ENCODE assay signal across 1 cellular context in the genomic region with DNA sequence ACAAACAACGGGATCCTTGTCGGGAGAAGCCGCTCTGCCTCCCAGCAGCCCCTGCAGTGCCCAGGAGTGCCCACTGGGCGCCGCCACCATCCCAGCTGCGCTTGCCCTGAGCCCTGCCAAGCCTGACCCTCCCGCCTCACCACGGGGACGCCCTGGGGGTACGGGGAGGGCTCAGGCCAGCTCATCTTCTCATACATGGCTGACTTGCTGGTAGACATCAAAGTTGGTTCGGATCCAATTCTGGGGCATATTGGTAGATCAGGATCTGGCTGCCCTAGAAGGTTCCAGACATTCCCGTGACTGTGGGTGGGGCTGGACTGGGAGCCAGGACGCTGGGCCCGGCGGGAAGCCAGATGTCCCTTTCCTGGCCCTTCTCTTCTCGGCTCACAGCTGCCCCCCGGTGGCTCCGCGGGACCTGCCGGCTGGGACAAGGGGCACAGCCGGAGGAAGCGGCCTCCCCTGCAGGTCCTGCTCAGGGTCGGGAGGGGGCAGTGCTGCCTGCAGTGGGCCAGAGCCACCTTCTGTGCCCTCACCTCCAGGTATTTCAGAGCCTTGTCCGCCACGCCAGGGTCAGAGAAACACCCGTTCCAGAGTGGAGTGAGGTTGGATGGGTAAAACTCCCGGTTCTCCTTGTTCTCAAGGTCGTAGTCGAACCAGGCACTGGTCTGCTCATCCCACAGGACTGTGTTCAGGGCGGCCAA.
TF ChIP-seq lines count a peak whose summit lies in the region.

No MANE protein-coding gene starts in this region.

TF ChIP-seq in IMR-90, 13 proteins besides CTCF, POLR2A, EP300 and RAD21:
- TF ChIP-seq MAZ (IDR thresholded peaks at IDR 0.05; ENCODE audit: borderline replicate concordance, low read depth, low read length) (peak; percentile 33; the same call in 1 of the 2 replicates), NFE2L2 (IDR thresholded peaks at IDR 0.05; ENCODE audit: low read depth, low read length) (no peak), BHLHE40 (IDR thresholded peaks at IDR 0.05; ENCODE audit: low read depth, low read length) (no peak), RFX5 (IDR thresholded peaks at IDR 0.05; ENCODE audit: low read depth, low read length) (no peak), SMC3 (IDR thresholded peaks at IDR 0.05; ENCODE audit: low read depth, low read length) (peak; percentile 65), CHD1 (IDR thresholded peaks at IDR 0.05; ENCODE audit: low read depth, low read length) (no peak)
TF ChIP-seq in IMR-90: peak in this region for 2.
